In the genomic region with DNA sequence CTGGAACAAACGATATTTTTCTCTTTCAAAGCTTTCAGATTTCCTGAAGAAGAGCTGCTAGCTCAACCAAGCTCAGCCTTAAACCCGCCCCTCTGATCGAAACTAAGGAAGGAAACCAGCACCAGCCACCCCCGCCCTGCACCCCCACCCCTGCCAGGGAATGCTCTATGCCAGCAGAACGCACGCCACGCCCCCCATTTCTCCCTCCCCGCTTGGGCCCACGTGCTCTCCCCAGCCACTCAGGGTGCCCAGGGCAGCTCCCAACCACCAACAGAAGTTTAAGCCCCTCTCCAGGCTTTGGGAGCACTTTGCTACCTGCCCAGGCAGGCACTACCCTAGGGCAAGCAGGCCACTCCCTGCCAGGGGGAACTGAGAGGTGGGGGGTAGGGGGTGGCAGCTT, we compare ENCODE assay signal across 10 cellular contexts. TPM values are rescaled to one million over a fixed set of nuclear protein-coding genes. Genes with fewer than 3 reads are reported as not detected.
DNase-seq lines count a peak whose midpoint lies in the region; ATAC-seq and TF ChIP-seq lines count a peak whose summit lies in the region.
"Had no signal": no experiment of that assay in that cellular context is flagged by ENCODE, and none has a peak within 500 bp of the region (broad histone marks: within the 10 kb centered on the region; RNA-seq: fewer than 3 reads in every experiment).

No MANE protein-coding gene starts in this region.

- no peaks in the 10 kb centered on the region for H3K9me3 ChIP-seq in heart left ventricle

- TF ChIP-seq POLR2A in heart left ventricle (IDR thresholded peaks at IDR 0.05), result no peak

- WGBS in heart left ventricle, 4 donors, result 54 to 70% (median 61%) methylated on average over 9 of the region's 9 CpGs

- no peak overlapping the region for H3K4me3 ChIP-seq in heart left ventricle
- H3K4me3 ChIP-seq: cardiac muscle cell had no signal

- no peaks in the 10 kb centered on the region for H3K36me3 ChIP-seq in heart left ventricle
- H3K36me3 ChIP-seq: cardiac muscle cell had no signal

- H3K27ac ChIP-seq in heart left ventricle, result no peak overlapping the region
- H3K27ac ChIP-seq: cardiac muscle cell had no signal

- peaks cover 0 to 23% (median 5%) of the 10 kb centered on the region in 12 donors for H3K4me1 ChIP-seq in heart left ventricle

- H3K27me3 ChIP-seq in heart left ventricle, result no peaks in the 10 kb centered on the region

- ATAC-seq in heart left ventricle (peak in 2 of 4 donors; percentile 51 to 58), GM21367 (IDR thresholded peaks at IDR 0.05; ENCODE audit: unreplicated experiment) (no peak)

- no peak for TF ChIP-seq CTCF in heart left ventricle (IDR thresholded peaks at IDR 0.05)

- intact Hi-C loops in heart left ventricle (cut with DNase I), result loop anchor here in 4 of 10 donors (5.0 to 10.0 kb wide), 5 partner anchors 193 to 495 kb away; no protein-coding TSS in a partner anchor

- DNase-seq in HPDE6-E6E7 (ENCODE audit: extremely low spot score), result peak; percentile 76
- peak; percentile 79 for DNase-seq in UCSD-AML1 (lab: John Stamatoyannopoulos, UW; ENCODE audit: unreplicated experiment)
- DNase-seq in heart left ventricle, result peak; percentile 54 to 82 (median 66)
- DNase-seq in stimulated activated CD4-positive, alpha-beta T cell treated with anti-CD3 and anti-CD28 coated beads, Interleukin-4, amount 100 ng/mL, for 24 hours, result peak; percentile 31
- no peak for DNase-seq in DMS153 (lab: John Stamatoyannopoulos, UW)
- no peak for DNase-seq in NCI-H1048 (lab: John Stamatoyannopoulos, UW)
- DNase-seq in GF-D8 (lab: John Stamatoyannopoulos, UW), result no peak
- DNase-seq: NCI-H1092 treated with DMSO at 0.1 percent for 48 hours had no signal

RNA-seq across cellular contexts. Expression of gene KRT78, which starts 18.8 kb away (rescaled TPM):
- not detected for total RNA-seq in heart left ventricle
- polyA plus RNA-seq in heart left ventricle, result under 1 TPM in 1 of 2 donors, not detected in 1; 0.14 TPM
- total RNA-seq: cardiac muscle cell had no signal
- polyA plus RNA-seq: cardiac muscle cell had no signal

RNA-seq across cellular contexts. Expression of gene KRT79, which starts 33.5 kb away (rescaled TPM):
- not detected for total RNA-seq in heart left ventricle
- under 1 TPM in 1 of 2 donors, not detected in 1; 0.24 TPM for polyA plus RNA-seq in heart left ventricle
- total RNA-seq: cardiac muscle cell had no signal
- polyA plus RNA-seq: cardiac muscle cell had no signal

RNA-seq across cellular contexts. Expression of gene KRT8, which starts 37.2 kb away (rescaled TPM):
- total RNA-seq in heart left ventricle, result 100 to 1,000 TPM in 6 of 9 donors, 10 to 100 TPM in 3; 79.9 to 210 (median 110) TPM
- polyA plus RNA-seq in heart left ventricle, result 100 to 1,000 TPM; 139 to 227 TPM

RNA-seq across cellular contexts. Expression of gene KRT4, which starts 53.7 kb away (rescaled TPM):
- not detected for total RNA-seq in heart left ventricle
- under 1 TPM in 1 of 2 donors, not detected in 1; 0.51 TPM for polyA plus RNA-seq in heart left ventricle
- total RNA-seq: cardiac muscle cell had no signal
- polyA plus RNA-seq: cardiac muscle cell had no signal

Comparison
In these comparisons a context has a peak if more than half of its experiments do, and no peak if none do; other contexts are left out.
1. DNase-seq: peak in HPDE6-E6E7 (single experiment), UCSD-AML1 (single experiment), heart left ventricle (5 of 5) and stimulated activated CD4-positive, alpha-beta T cell treated with anti-CD3 and anti-CD28 coated beads, Interleukin-4, amount 100 ng/mL, for 24 hours (single experiment); none in DMS153 (single experiment), NCI-H1048 (single experiment) and GF-D8 (single experiment).